Comparison of ENCODE assay signal across 1 cellular context in the genomic region with DNA sequence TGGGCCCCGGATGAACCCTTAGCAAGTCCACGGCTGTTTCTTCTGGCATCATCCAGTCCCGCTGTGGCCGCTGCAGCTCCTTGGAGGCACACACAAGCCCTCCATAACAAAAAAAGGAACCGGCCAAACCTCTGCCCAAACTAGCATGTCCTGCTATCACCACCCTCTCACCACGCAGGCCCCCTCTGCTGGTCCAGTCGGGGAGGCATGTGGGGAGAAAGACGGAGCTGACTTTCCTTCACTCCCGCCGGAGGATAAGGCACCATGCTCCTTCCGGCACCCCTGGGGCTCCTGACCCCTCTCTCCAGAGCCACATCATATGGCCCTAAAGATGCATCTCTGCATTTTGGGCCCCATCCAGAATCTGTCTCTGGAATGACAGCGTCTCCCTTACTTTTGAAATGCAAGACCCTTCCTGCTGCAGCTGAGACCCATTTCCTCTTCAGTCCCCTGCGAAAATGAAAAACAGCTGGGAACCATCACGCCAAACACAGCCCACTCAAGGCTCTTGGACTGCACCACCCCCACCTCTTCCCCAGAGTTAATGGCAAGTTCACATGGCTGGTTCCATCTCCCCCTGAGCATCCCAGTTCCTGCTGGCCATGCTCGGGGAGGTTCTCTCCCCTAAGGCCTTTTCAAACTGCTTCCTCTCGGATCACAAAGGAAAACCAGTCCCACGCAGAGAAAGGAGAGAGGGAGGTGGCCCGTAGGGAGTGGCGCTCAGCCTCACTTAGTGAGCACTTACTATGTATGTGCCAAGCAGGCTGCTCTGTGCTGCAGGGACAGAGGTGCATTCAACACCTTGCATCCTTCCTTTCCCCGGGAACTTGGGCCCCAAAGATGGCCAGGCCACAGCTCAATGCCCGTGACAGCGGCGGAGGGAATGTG.
TF ChIP-seq lines count a peak whose summit lies in the region.

No MANE protein-coding gene starts in this region.

TF ChIP-seq in HepG2, 621 proteins besides CTCF, POLR2A, EP300 and RAD21:
- no peak for TF ChIP-seq ZNF260 (CRISPR knock-in tag; IDR thresholded peaks at IDR 0.05; ENCODE audit: borderline replicate concordance, low read depth)
- no peak for TF ChIP-seq ZNF660 (CRISPR knock-in tag; IDR thresholded peaks at IDR 0.05; ENCODE audit: borderline replicate concordance, low read depth)
- TF ChIP-seq ZNF777 (CRISPR knock-in tag; IDR thresholded peaks at IDR 0.05): no peak
- TF ChIP-seq ZNF775 (CRISPR knock-in tag; IDR thresholded peaks at IDR 0.05; ENCODE audit: borderline replicate concordance): no peak
- TF ChIP-seq, protein P1, sequence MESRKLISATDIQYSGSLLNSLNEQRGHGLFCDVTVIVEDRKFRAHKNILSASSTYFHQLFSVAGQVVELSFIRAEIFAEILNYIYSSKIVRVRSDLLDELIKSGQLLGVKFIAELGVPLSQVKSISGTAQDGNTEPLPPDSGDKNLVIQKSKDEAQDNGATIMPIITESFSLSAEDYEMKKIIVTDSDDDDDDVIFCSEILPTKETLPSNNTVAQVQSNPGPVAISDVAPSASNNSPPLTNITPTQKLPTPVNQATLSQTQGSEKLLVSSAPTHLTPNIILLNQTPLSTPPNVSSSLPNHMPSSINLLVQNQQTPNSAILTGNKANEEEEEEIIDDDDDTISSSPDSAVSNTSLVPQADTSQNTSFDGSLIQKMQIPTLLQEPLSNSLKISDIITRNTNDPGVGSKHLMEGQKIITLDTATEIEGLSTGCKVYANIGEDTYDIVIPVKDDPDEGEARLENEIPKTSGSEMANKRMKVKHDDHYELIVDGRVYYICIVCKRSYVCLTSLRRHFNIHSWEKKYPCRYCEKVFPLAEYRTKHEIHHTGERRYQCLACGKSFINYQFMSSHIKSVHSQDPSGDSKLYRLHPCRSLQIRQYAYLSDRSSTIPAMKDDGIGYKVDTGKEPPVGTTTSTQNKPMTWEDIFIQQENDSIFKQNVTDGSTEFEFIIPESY (CRISPR knock-in tag; IDR thresholded peaks at IDR 0.05): no peak
- TF ChIP-seq TCF7L2 (IDR thresholded peaks at IDR 0.05; ENCODE audit: low read depth, low read length): no peak
- no peak for TF ChIP-seq CEBPG (CRISPR knock-in tag; IDR thresholded peaks at IDR 0.05)
- TF ChIP-seq ISL2 (CRISPR knock-in tag; IDR thresholded peaks at IDR 0.05): no peak
- TF ChIP-seq, protein P2, sequence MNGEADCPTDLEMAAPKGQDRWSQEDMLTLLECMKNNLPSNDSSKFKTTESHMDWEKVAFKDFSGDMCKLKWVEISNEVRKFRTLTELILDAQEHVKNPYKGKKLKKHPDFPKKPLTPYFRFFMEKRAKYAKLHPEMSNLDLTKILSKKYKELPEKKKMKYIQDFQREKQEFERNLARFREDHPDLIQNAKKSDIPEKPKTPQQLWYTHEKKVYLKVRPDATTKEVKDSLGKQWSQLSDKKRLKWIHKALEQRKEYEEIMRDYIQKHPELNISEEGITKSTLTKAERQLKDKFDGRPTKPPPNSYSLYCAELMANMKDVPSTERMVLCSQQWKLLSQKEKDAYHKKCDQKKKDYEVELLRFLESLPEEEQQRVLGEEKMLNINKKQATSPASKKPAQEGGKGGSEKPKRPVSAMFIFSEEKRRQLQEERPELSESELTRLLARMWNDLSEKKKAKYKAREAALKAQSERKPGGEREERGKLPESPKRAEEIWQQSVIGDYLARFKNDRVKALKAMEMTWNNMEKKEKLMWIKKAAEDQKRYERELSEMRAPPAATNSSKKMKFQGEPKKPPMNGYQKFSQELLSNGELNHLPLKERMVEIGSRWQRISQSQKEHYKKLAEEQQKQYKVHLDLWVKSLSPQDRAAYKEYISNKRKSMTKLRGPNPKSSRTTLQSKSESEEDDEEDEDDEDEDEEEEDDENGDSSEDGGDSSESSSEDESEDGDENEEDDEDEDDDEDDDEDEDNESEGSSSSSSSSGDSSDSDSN (CRISPR knock-in tag; IDR thresholded peaks at IDR 0.05): no peak
